In genomic region chr2:69645926-69646325, GRCh38 we compare ENCODE assay signal across 12 cellular contexts. TPM values are rescaled to one million over a fixed set of nuclear protein-coding genes. Genes with fewer than 3 reads are reported as not detected.
A peak's percentile ranks its signal among the peaks of the same experiment; 100 is the strongest.
DNase-seq lines count a peak whose midpoint lies in the region; ATAC-seq and TF ChIP-seq lines count a peak whose summit lies in the region.
"Had no signal": no experiment of that assay in that cellular context is flagged by ENCODE, and none has a peak within 500 bp of the region (broad histone marks: within the 10 kb centered on the region; RNA-seq: fewer than 3 reads in every experiment).

No MANE protein-coding gene starts in this region.

- H3K4me3 ChIP-seq in hepatocyte (no peak overlapping the region), GM23338 (no peak overlapping the region)

- H3K36me3 ChIP-seq in hepatocyte (replicated peaks; ENCODE audit: insufficient read depth, low read depth) (no peaks in the 10 kb centered on the region), GM23338 (ENCODE audit: insufficient read depth) (no peaks in the 10 kb centered on the region)
- H3K36me3 ChIP-seq: brain microvascular endothelial cell had no signal

- peaks cover 5% of the 10 kb centered on the region for H3K27me3 Mint-ChIP-seq in GM23338 (ENCODE audit: insufficient read depth, low read depth, poor library complexity)

- no peak for ATAC-seq in GM18870 (IDR thresholded peaks at IDR 0.05; ENCODE audit: unreplicated experiment)
- ATAC-seq in GM23338, result no peak

- H3K79me2 ChIP-seq in hepatocyte, result peaks cover 17% of the 10 kb centered on the region
- H3K79me2 ChIP-seq in GM23338 (replicated peaks; ENCODE audit: insufficient read depth), result peaks cover 14% of the 10 kb centered on the region

- H4K20me1 ChIP-seq in hepatocyte (ENCODE audit: insufficient read depth, poor library complexity, severe bottlenecking) (peaks cover 2% of the 10 kb centered on the region), GM23338 (replicated peaks; ENCODE audit: insufficient read depth) (no peaks in the 10 kb centered on the region)

- no peaks in the 10 kb centered on the region; the same call in 1 of the 2 replicates for H3F3A ChIP-seq in GM23338 (replicated peaks; ENCODE audit: low read depth)

- WGBS in hepatocyte (ENCODE audit: low lambda C conversion rate, missing lambda C conversion rate), result 58% methylated on average over 2 of the region's 2 CpGs

- H2AFZ ChIP-seq in hepatocyte (no peak overlapping the region), GM23338 (no peak overlapping the region)

- H3K9me2 ChIP-seq in hepatocyte (replicated peaks; ENCODE audit: insufficient read depth), result no peaks in the 10 kb centered on the region
- no peaks in the 10 kb centered on the region for H3K9me2 ChIP-seq in GM23338 (ENCODE audit: insufficient read depth)

- H3K27ac ChIP-seq in hepatocyte (peak overlapping the region; percentile 22), GM23338 (ENCODE audit: low read depth) (no peak overlapping the region)
- H3K27ac ChIP-seq: brain microvascular endothelial cell, C4-2B had no signal

- H3K4me3 Mint-ChIP-seq in GM23338, result no peak overlapping the region

- no peak overlapping the region for H3K27ac Mint-ChIP-seq in GM23338

- H3K9me3 Mint-ChIP-seq in GM23338, result peaks cover 5% of the 10 kb centered on the region; the same call in 1 of the 3 replicates

- H3K36me3 Mint-ChIP-seq in GM23338 (ENCODE audit: low read depth), result no peaks in the 10 kb centered on the region; the same call in 2 of the 3 replicates

- H3K27me3 ChIP-seq in hepatocyte, result no peaks in the 10 kb centered on the region
- H3K27me3 ChIP-seq in GM23338 (ENCODE audit: insufficient read depth), result peaks cover 10% of the 10 kb centered on the region
- H3K27me3 ChIP-seq: brain microvascular endothelial cell had no signal

- no peak for TF ChIP-seq CTCF in hepatocyte (IDR thresholded peaks at IDR 0.05; ENCODE audit: poor library complexity)
- TF ChIP-seq CTCF in GM23338 (conservative IDR thresholded peaks at IDR 0.05; ENCODE audit: low read depth in 2 of 2), result no peak

- H3K4me1 Mint-ChIP-seq in GM23338, result peaks cover 27% of the 10 kb centered on the region

- no peaks in the 10 kb centered on the region for H3K9me3 ChIP-seq in hepatocyte (ENCODE audit: low read depth)

- peak in 4 of 6 experiments; percentile 19 to 51 (median 36) for DNase-seq in stimulated activated naive CD4-positive, alpha-beta T cell (lab: John Stamatoyannopoulos, UW)
- no peak for DNase-seq in stimulated activated naive CD4-positive, alpha-beta T cell treated with Interleukin-2 at 50 U/mL for 16 hours (lab: John Stamatoyannopoulos, UW)
- DNase-seq in T-helper 22 cell (ENCODE audit: low read depth) (peak; percentile 33), hepatocyte (ENCODE audit: low spot score) (no peak), mesenteric fat pad (ENCODE audit: low spot score) (no peak), HK-2 (ENCODE audit: unreplicated experiment) (no peak), GM23338 (ENCODE audit: low spot score) (no peak)
- DNase-seq: brain microvascular endothelial cell, NCI-H1436 treated with DMSO at 0.1 percent for 48 hours, NCI-H774 had no signal

- H3K4me1 ChIP-seq in hepatocyte (ENCODE audit: insufficient read depth) (peaks cover 21% of the 10 kb centered on the region), GM23338 (ENCODE audit: insufficient read depth) (peaks cover 33% of the 10 kb centered on the region)

- peak overlapping the region; percentile 85 for H3K4me2 ChIP-seq in hepatocyte
- no peak overlapping the region for H3K4me2 ChIP-seq in GM23338

TF ChIP-seq in GM23338, 12 proteins besides CTCF, POLR2A, EP300 and RAD21 (continues in another document):
- TF ChIP-seq ETS1 (IDR thresholded peaks at IDR 0.05), result no peak
- TF ChIP-seq JUNB (IDR thresholded peaks at IDR 0.05; ENCODE audit: unreplicated experiment), result no peak
- TF ChIP-seq STAT1 (IDR thresholded peaks at IDR 0.05; ENCODE audit: unreplicated experiment), result no peak
- TF ChIP-seq NANOG (IDR thresholded peaks at IDR 0.05; ENCODE audit: borderline replicate concordance), result no peak
- TF ChIP-seq ZNF462 (CRISPR knock-in tag; IDR thresholded peaks at IDR 0.05), result no peak

RNA-seq across cellular contexts. Expression of gene AAK1, which starts 2.4 kb away (rescaled TPM):
- total RNA-seq in hepatocyte (23.2 and 30.1 TPM in 2 replicates), mesenteric fat pad (73.6 TPM)
- polyA plus RNA-seq in hepatocyte (30.8 and 44.4 TPM in 2 replicates), GM23338 (2016; fragmentation: Nextera tagmentation; extraction: Ambion mirVana) (44.7 and 52.4 TPM in 2 replicates)
- total RNA-seq in GM23338 (2014; rRNA removed; shearing (Covaris generic)), result 39.0 TPM in 2 replicates

Comparison
In these comparisons a context has a peak if more than half of its experiments do, and no peak if none do; other contexts are left out.
1. DNase-seq: peak in stimulated activated naive CD4-positive, alpha-beta T cell (4 of 6) and T-helper 22 cell (single experiment); none in stimulated activated naive CD4-positive, alpha-beta T cell treated with Interleukin-2 at 50 U/mL for 16 hours (single experiment), hepatocyte (single experiment), mesenteric fat pad (single experiment), HK-2 (single experiment) and GM23338 (single experiment).